8 cellular contexts compared by ENCODE assay signal in genomic region chr1:87329756-87330200, GRCh38. TPM values are rescaled to one million over a fixed set of nuclear protein-coding genes. Genes with fewer than 3 reads are reported as not detected.
DNase-seq lines count a peak whose midpoint lies in the region; ATAC-seq and TF ChIP-seq lines count a peak whose summit lies in the region.

No MANE protein-coding gene starts in this region.

- H3K4me1 Mint-ChIP-seq in endothelial cell (ENCODE audit: unreplicated experiment) (peaks cover 31% of the 10 kb centered on the region), nephron progenitor cell (peaks cover 64% of the 10 kb centered on the region)

- intact Hi-C loops in left cardiac atrium (cut with DNase I), result loop anchor here (10.0 kb wide), 2 partner anchors 355 to 625 kb away; no protein-coding TSS in a partner anchor
- intact Hi-C loops in posterior cingulate gyrus (cut with DNase I), result loop anchor here (2.0 kb wide), 1 partner anchor 197 kb away; no protein-coding TSS in a partner anchor

- no peak for ATAC-seq in left cardiac atrium
- no peak for ATAC-seq in RWPE2 (ENCODE audit: low read depth)
- ATAC-seq in left lobe of liver, result no peak
- ATAC-seq in HG02973 (IDR thresholded peaks at IDR 0.05; ENCODE audit: unreplicated experiment), result no peak

- H3K27ac ChIP-seq in cardiac muscle cell, result peak overlapping the region; percentile 96
- peak overlapping the region; percentile 61 for H3K27ac ChIP-seq in RWPE2 (ENCODE audit: poor library complexity, severe bottlenecking)

- H3K9me3 Mint-ChIP-seq in endothelial cell (ENCODE audit: unreplicated experiment), result no peaks in the 10 kb centered on the region
- H3K9me3 Mint-ChIP-seq in nephron progenitor cell, result no peaks in the 10 kb centered on the region

- H3K27ac Mint-ChIP-seq in endothelial cell (ENCODE audit: unreplicated experiment) (peak overlapping the region; percentile 89), nephron progenitor cell (peak overlapping the region; percentile 99)

- H3K36me3 ChIP-seq in cardiac muscle cell (peaks cover 8% of the 10 kb centered on the region), RWPE2 (ENCODE audit: low read depth) (peaks cover 22% of the 10 kb centered on the region)

- H3K27me3 ChIP-seq in cardiac muscle cell, result no peaks in the 10 kb centered on the region
- H3K27me3 ChIP-seq in RWPE2 (ENCODE audit: insufficient read depth, poor library complexity, severe bottlenecking), result no peaks in the 10 kb centered on the region

- H3K9me3 ChIP-seq in cardiac muscle cell (ENCODE audit: low read depth) (no peaks in the 10 kb centered on the region), RWPE2 (ENCODE audit: severe bottlenecking) (no peaks in the 10 kb centered on the region)

- H3K36me3 Mint-ChIP-seq in endothelial cell (ENCODE audit: low read depth, unreplicated experiment) (peaks cover 5% of the 10 kb centered on the region), nephron progenitor cell (ENCODE audit: low read depth) (peaks cover 16% of the 10 kb centered on the region)

- peaks cover 32% of the 10 kb centered on the region for H3K4me1 ChIP-seq in cardiac muscle cell (ENCODE audit: low read depth)
- peaks cover 22% of the 10 kb centered on the region for H3K4me1 ChIP-seq in RWPE2 (ENCODE audit: insufficient read depth, poor library complexity, severe bottlenecking)

- H3K4me3 Mint-ChIP-seq in endothelial cell (ENCODE audit: unreplicated experiment), result peak overlapping the region; percentile 95
- H3K4me3 Mint-ChIP-seq in nephron progenitor cell, result peak overlapping the region; percentile 95

- peak overlapping the region; percentile 94 for H3K4me3 ChIP-seq in cardiac muscle cell
- peak overlapping the region; percentile 94 for H3K4me3 ChIP-seq in RWPE2 (ENCODE audit: severe bottlenecking)

- DNase-seq in cardiac muscle cell (ENCODE audit: low read depth in 1 of 2, low spot score in 1 of 2), result peak; percentile 30 to 35
- no peak for DNase-seq in left cardiac atrium
- DNase-seq in RWPE2 (ENCODE audit: low spot score), result no peak
- DNase-seq in endothelial cell (ENCODE audit: low spot score), result no peak
- DNase-seq in nephron progenitor cell, result no peak
- DNase-seq in left lobe of liver (ENCODE audit: low spot score), result no peak
- no peak for DNase-seq in posterior cingulate gyrus

- H3K27me3 Mint-ChIP-seq in endothelial cell (ENCODE audit: unreplicated experiment) (peaks cover 21% of the 10 kb centered on the region), nephron progenitor cell (ENCODE audit: low read depth, poor library complexity) (no peaks in the 10 kb centered on the region)

- TF ChIP-seq CTCF in cardiac muscle cell (IDR thresholded peaks at IDR 0.05; ENCODE audit: low read depth, low read length) (no peak), RWPE2 (IDR thresholded peaks at IDR 0.05; ENCODE audit: poor library complexity, severe bottlenecking) (no peak), endothelial cell (IDR thresholded peaks at IDR 0.05; ENCODE audit: unreplicated experiment) (no peak), nephron progenitor cell (IDR thresholded peaks at IDR 0.05) (no peak)

RNA-seq across cellular contexts. Expression of gene LMO4, which starts 1.1 kb away (rescaled TPM):
- 126 and 136 TPM in 2 replicates for total RNA-seq in cardiac muscle cell
- 53.3 and 61.9 TPM in 2 replicates for polyA plus RNA-seq in cardiac muscle cell
- 10 to 100 TPM; 43.2 to 50.6 TPM for total RNA-seq in left cardiac atrium
- 25.9 TPM for total RNA-seq in endothelial cell (ENCODE audit: unreplicated experiment)
- 17.7 TPM for total RNA-seq in left lobe of liver

Comparison
In these comparisons a context has a peak if more than half of its experiments do, and no peak if none do; other contexts are left out.
1. DNase-seq: peak in cardiac muscle cell (2 of 2); none in left cardiac atrium (single experiment), RWPE2 (single experiment), endothelial cell (single experiment), nephron progenitor cell (single experiment), left lobe of liver (single experiment) and posterior cingulate gyrus (0 of 10).